ENCODE assay signal across 8 cellular contexts in the genomic region with DNA sequence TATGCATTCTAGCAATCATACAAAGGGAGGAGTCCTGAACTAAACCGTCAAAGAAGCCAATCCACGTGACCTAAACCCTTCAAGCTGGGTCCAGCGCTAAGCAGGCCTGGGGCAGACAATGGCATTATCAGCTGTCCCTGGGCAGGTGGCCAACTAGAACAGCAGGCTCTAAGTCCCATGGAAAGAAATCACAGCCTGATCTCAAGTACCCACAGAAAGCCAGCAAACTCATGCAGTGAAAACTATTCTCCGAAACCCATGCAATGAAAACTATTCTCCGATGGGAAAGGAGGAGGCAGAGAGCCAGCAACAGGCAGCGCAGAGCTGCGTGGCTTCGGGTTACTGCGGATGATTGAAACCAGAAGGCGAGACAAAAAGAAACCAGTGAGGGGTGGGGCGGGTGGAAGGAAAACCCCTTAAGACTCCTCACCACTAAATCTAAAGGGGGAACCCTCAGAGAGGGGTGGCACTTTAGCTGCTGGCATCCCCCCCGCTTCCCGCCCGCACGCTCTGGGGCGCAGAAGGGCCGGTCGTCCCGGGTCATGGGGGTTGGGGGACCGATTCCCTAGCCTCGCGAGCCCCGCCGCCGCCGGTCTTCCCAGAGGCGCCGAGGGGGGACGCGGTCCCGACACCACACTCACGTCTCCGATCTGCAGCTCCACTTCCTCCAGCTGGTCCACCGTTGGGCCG. TPM values are rescaled to one million over a fixed set of nuclear protein-coding genes. Genes with fewer than 3 reads are reported as not detected.
DNase-seq lines count a peak whose midpoint lies in the region; ATAC-seq and TF ChIP-seq lines count a peak whose summit lies in the region.

No MANE protein-coding gene starts in this region.

- H3K4me1 ChIP-seq in BE2C: peaks cover 2% of the 10 kb centered on the region; the same call in 1 of the 2 replicates

- H3K36me3 Mint-ChIP-seq in endothelial cell (ENCODE audit: low read depth, unreplicated experiment) (no peaks in the 10 kb centered on the region), mesothelial cell of epicardium (peaks cover 4% of the 10 kb centered on the region)

- peak overlapping the region; percentile 88 for H3K4me3 ChIP-seq in BE2C (ENCODE audit: low read depth, low read length)

- peak overlapping the region; percentile 83 for H3K27ac Mint-ChIP-seq in endothelial cell (ENCODE audit: unreplicated experiment)
- H3K27ac Mint-ChIP-seq in mesothelial cell of epicardium: peak overlapping the region; percentile 99

- DNase-seq in BE2C: peak; percentile 91
- peak; percentile 49 for DNase-seq in NCI-H526 treated with DMSO at 0.1 percent for 48 hours (lab: John Stamatoyannopoulos, UW)
- peak; percentile 83 for DNase-seq in activated CD8-positive, alpha-beta memory T cell treated with anti-CD3 and anti-CD28 coated beads for 24 hours
- peak; percentile 27 for DNase-seq in endothelial cell (ENCODE audit: low spot score)
- peak; percentile 29 to 71 for DNase-seq in mesothelial cell of epicardium (ENCODE audit: low spot score in 2 of 2, unreplicated experiment in 2 of 2)
- DNase-seq in stimulated activated CD8-positive, alpha-beta memory T cell treated with anti-CD3 and anti-CD28 coated beads, Interleukin-15, amount 100 ng/mL, for 48 hours (ENCODE audit: low read depth in 2 of 2): peak; percentile 52 to 57

- peaks cover 11% of the 10 kb centered on the region for H3K36me3 ChIP-seq in BE2C

- H3K4me1 Mint-ChIP-seq in endothelial cell (ENCODE audit: unreplicated experiment): peaks cover 16% of the 10 kb centered on the region
- H3K4me1 Mint-ChIP-seq in mesothelial cell of epicardium: peaks cover 25% of the 10 kb centered on the region

- H3K27me3 Mint-ChIP-seq in endothelial cell (ENCODE audit: unreplicated experiment) (peaks cover 9% of the 10 kb centered on the region), mesothelial cell of epicardium (ENCODE audit: low read depth) (no peaks in the 10 kb centered on the region)

- TF ChIP-seq CTCF in BE2C (IDR thresholded peaks at IDR 0.05; ENCODE audit: low read depth, low read length): no peak
- TF ChIP-seq CTCF in endothelial cell (IDR thresholded peaks at IDR 0.05; ENCODE audit: unreplicated experiment): no peak
- TF ChIP-seq CTCF in mesothelial cell of epicardium (IDR thresholded peaks at IDR 0.05; ENCODE audit: unreplicated experiment): no peak

- ATAC-seq in GM18909 (IDR thresholded peaks at IDR 0.05; ENCODE audit: poor library complexity, unreplicated experiment): peak; percentile 32
- ATAC-seq in HG03196 (IDR thresholded peaks at IDR 0.05; ENCODE audit: unreplicated experiment): peak; percentile 34

- no peaks in the 10 kb centered on the region for H3K27me3 ChIP-seq in BE2C

- no peaks in the 10 kb centered on the region for H3K9me3 ChIP-seq in BE2C

- H3K9me3 Mint-ChIP-seq in endothelial cell (ENCODE audit: unreplicated experiment): no peaks in the 10 kb centered on the region
- H3K9me3 Mint-ChIP-seq in mesothelial cell of epicardium: no peaks in the 10 kb centered on the region

- peak overlapping the region; percentile 99 for H3K4me3 Mint-ChIP-seq in endothelial cell (ENCODE audit: unreplicated experiment)
- H3K4me3 Mint-ChIP-seq in mesothelial cell of epicardium: peak overlapping the region; percentile 94

RNA-seq across cellular contexts. Expression of a gene that starts 0.6 kb away (rescaled TPM):
- 12.3 TPM for polyA plus RNA-seq in BE2C (2012; ENCODE audit: insufficient read depth, insufficient read length, low read depth)
- 7.0 TPM for total RNA-seq in endothelial cell (ENCODE audit: unreplicated experiment)
- 16.2 to 17.4 TPM (median 17.4 TPM) in 3 replicates for total RNA-seq in mesothelial cell of epicardium

RNA-seq across cellular contexts. Expression of a gene that starts 1.0 kb away (rescaled TPM):
- 18.4 TPM for polyA plus RNA-seq in BE2C (2012; ENCODE audit: insufficient read depth, insufficient read length, low read depth)
- total RNA-seq in endothelial cell (ENCODE audit: unreplicated experiment): 9.2 TPM
- 16.5 to 20.7 TPM (median 19.4 TPM) in 3 replicates for total RNA-seq in mesothelial cell of epicardium

RNA-seq across cellular contexts. Expression of a gene that starts 52.1 kb away (rescaled TPM):
- 35.6 TPM for polyA plus RNA-seq in BE2C (2012; ENCODE audit: insufficient read depth, insufficient read length, low read depth)
- total RNA-seq in endothelial cell (ENCODE audit: unreplicated experiment): 14.7 TPM
- 20.5 to 23.1 TPM (median 21.3 TPM) in 3 replicates for total RNA-seq in mesothelial cell of epicardium

Comparison
In these comparisons a context has a peak if more than half of its experiments do, and no peak if none do; other contexts are left out.
1. Peak in every context shown above with its lines: DNase-seq, ATAC-seq and H3K4me3 ChIP-seq.
2. DNase-seq: peak in every context shown above with its lines; median percentile 91 in BE2C; 83 in activated CD8-positive, alpha-beta memory T cell treated with anti-CD3 and anti-CD28 coated beads for 24 hours; 54 in stimulated activated CD8-positive, alpha-beta memory T cell treated with anti-CD3 and anti-CD28 coated beads, Interleukin-15, amount 100 ng/mL, for 48 hours; 50 in mesothelial cell of epicardium; 49 in NCI-H526 treated with DMSO at 0.1 percent for 48 hours; 27 in endothelial cell.